In the genomic region with DNA sequence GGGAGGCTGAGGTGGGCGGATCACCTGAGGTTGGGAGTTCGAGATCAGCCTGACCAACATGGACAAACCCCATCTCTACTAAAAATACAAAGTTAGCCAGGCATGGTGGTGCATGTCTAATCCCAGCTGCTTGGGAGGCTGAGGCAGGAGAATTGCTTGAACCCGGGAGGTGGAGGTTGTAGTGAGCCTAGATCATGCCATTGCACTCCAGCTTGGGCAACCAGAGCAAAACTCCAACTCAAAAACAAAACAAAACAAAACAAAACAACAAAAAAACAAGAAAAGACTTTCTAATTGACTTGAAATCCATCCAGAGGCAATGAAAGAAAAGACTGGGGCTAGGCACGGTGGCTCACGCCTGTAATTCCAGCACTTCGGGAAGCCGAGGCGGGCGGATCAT, we compare ENCODE assay signal across 1 cellular context.
TF ChIP-seq lines count a peak whose summit lies in the region.

No MANE protein-coding gene starts in this region.

TF ChIP-seq in K562, 482 proteins besides CTCF, POLR2A, EP300 and RAD21:
- TF ChIP-seq SUPT5H (IDR thresholded peaks at IDR 0.05) (0 out of 2 replicates have a peak, but pooled peaks have one; percentile 64), POLR2B (IDR thresholded peaks at IDR 0.05; ENCODE audit: low read depth, partially characterized antibody) (peak; percentile 29)
